Comparison of ENCODE assay signal across 15 cellular contexts in genomic region chr9:104772707-104773106, GRCh38. TPM values are rescaled to one million over a fixed set of nuclear protein-coding genes. Genes with fewer than 3 reads are reported as not detected.
DNase-seq lines count a peak whose midpoint lies in the region; ATAC-seq and TF ChIP-seq lines count a peak whose summit lies in the region.
"Had no signal": no experiment of that assay in that cellular context is flagged by ENCODE, and none has a peak within 500 bp of the region (broad histone marks: within the 10 kb centered on the region; RNA-seq: fewer than 3 reads in every experiment).

No MANE protein-coding gene starts in this region.

- H3K36me3 Mint-ChIP-seq in neural progenitor cell, result no peaks in the 10 kb centered on the region
- H3K36me3 Mint-ChIP-seq in T-helper 2 cell treated with Interferon-gamma antibody and Interleukin-4, amounts not matched to agents 5 μg/mL and 100 μg/mL, for 36 hours (ENCODE audit: low read depth), result no peaks in the 10 kb centered on the region

- H3K4me2 ChIP-seq in neural progenitor cell, result no peak overlapping the region
- H3K4me2 ChIP-seq: SK-N-SH had no signal

- H3K27me3 ChIP-seq in neural progenitor cell (no peaks in the 10 kb centered on the region), dorsolateral prefrontal cortex (no peaks in the 10 kb centered on the region)

- no peaks in the 10 kb centered on the region for H3K27me3 Mint-ChIP-seq in neural progenitor cell (ENCODE audit: insufficient read depth, low read depth)
- peaks cover 10% of the 10 kb centered on the region for H3K27me3 Mint-ChIP-seq in T-helper 2 cell treated with Interferon-gamma antibody and Interleukin-4, amounts not matched to agents 5 μg/mL and 100 μg/mL, for 36 hours (ENCODE audit: low read depth)

- H2AFZ ChIP-seq in neural progenitor cell (replicated peaks), result no peak overlapping the region

- H3K9me3 ChIP-seq in SK-N-MC (ENCODE audit: low read depth, low read length) (no peaks in the 10 kb centered on the region), neural progenitor cell (ENCODE audit: low read depth) (no peaks in the 10 kb centered on the region)
- H3K9me3 ChIP-seq: SK-N-SH had no signal

- no peak overlapping the region for H3K27ac Mint-ChIP-seq in neural progenitor cell
- no peak overlapping the region for H3K27ac Mint-ChIP-seq in T-helper 2 cell treated with Interferon-gamma antibody and Interleukin-4, amounts not matched to agents 5 μg/mL and 100 μg/mL, for 36 hours

- no peaks in the 10 kb centered on the region for H3K79me2 ChIP-seq in neural progenitor cell (ENCODE audit: low read depth)

- TF ChIP-seq CTCF in neural progenitor cell (IDR thresholded peaks at IDR 0.05) (no peak), dorsolateral prefrontal cortex (IDR thresholded peaks at IDR 0.05 in 54 of 56, conservative IDR thresholded peaks at IDR 0.05 in 2 of 56; ENCODE audit: low read depth in 1 of 56, partially characterized antibody in 56 of 56) (no peak)

- no peak for DNase-seq in SK-N-MC (ENCODE audit: low read depth, low spot score)
- DNase-seq in neural progenitor cell (ENCODE audit: low spot score), result no peak
- DNase-seq in T-helper 2 cell treated with Interferon-gamma antibody and Interleukin-4, amounts not matched to agents 5 μg/mL and 100 μg/mL, for 36 hours (ENCODE audit: low spot score), result no peak
- DNase-seq in dorsolateral prefrontal cortex, result no peak
- DNase-seq in NCI-H1092 treated with DMSO at 0.1 percent for 48 hours (lab: John Stamatoyannopoulos, UW), result no peak
- DNase-seq in stimulated activated naive CD4-positive, alpha-beta T cell (lab: John Stamatoyannopoulos, UW), result no peak
- DNase-seq: activated T-cell treated with anti-CD3 and anti-CD28 coated beads, Interleukin-2, amount 50 U/mL, for 4 hours; effector CD4-positive, alpha-beta T cell; NCI-H1436 treated with DMSO at 0.1 percent for 48 hours; SK-N-SH; stimulated activated CD4-positive, alpha-beta T cell treated with anti-CD3 and anti-CD28 coated beads, Interleukin-12 subunit alpha, Interleukin-12 subunit beta, amount 100 ng/mL, for 4 hours; trophoblast cell had no signal

- no peaks in the 10 kb centered on the region for H3F3A ChIP-seq in neural progenitor cell (ENCODE audit: low read depth)

- intact Hi-C loops in dorsolateral prefrontal cortex (cut with DNase I), result no loop called here

- H3K4me1 Mint-ChIP-seq in neural progenitor cell, result no peaks in the 10 kb centered on the region
- no peaks in the 10 kb centered on the region for H3K4me1 Mint-ChIP-seq in T-helper 2 cell treated with Interferon-gamma antibody and Interleukin-4, amounts not matched to agents 5 μg/mL and 100 μg/mL, for 36 hours (ENCODE audit: low read depth)

- no peaks in the 10 kb centered on the region for H3K36me3 ChIP-seq in SK-N-MC (ENCODE audit: insufficient read depth, low read length)
- no peaks in the 10 kb centered on the region for H3K36me3 ChIP-seq in neural progenitor cell

- ATAC-seq in GM19351 (IDR thresholded peaks at IDR 0.05; ENCODE audit: unreplicated experiment), result peak; percentile 18
- peak; percentile 30 for ATAC-seq in HG03095 (IDR thresholded peaks at IDR 0.05; ENCODE audit: unreplicated experiment)
- ATAC-seq: activated T-cell treated with anti-CD3 and anti-CD28 coated beads, Interleukin-2, amount 50 U/mL, for 4 hours; HCT116 had no signal

- no peaks in the 10 kb centered on the region for H3K4me1 ChIP-seq in neural progenitor cell

- peak overlapping the region; percentile 63 for H3K4me3 ChIP-seq in SK-N-MC
- H3K4me3 ChIP-seq in neural progenitor cell, result no peak overlapping the region
- H3K4me3 ChIP-seq in dorsolateral prefrontal cortex, result no peak overlapping the region

- H3K27ac ChIP-seq in SK-N-MC, result peak overlapping the region; percentile 23
- peak overlapping the region; percentile 18 for H3K27ac ChIP-seq in neural progenitor cell
- H3K27ac ChIP-seq in dorsolateral prefrontal cortex, result peak overlapping the region in 2 of 59 donors; percentile 7 to 53

- H3K4me3 Mint-ChIP-seq in neural progenitor cell, result no peak overlapping the region
- no peak overlapping the region for H3K4me3 Mint-ChIP-seq in T-helper 2 cell treated with Interferon-gamma antibody and Interleukin-4, amounts not matched to agents 5 μg/mL and 100 μg/mL, for 36 hours
- H3K4me3 Mint-ChIP-seq: activated T-cell treated with anti-CD3 and anti-CD28 coated beads, Interleukin-2, amount 50 U/mL, for 4 hours had no signal

- H3K9ac ChIP-seq in SK-N-MC (ENCODE audit: insufficient read length), result peak overlapping the region; percentile 14
- H3K9ac ChIP-seq in neural progenitor cell, result no peak overlapping the region
- H3K9ac ChIP-seq: SK-N-SH had no signal

- H3K9me3 Mint-ChIP-seq in neural progenitor cell, result no peaks in the 10 kb centered on the region
- no peaks in the 10 kb centered on the region for H3K9me3 Mint-ChIP-seq in T-helper 2 cell treated with Interferon-gamma antibody and Interleukin-4, amounts not matched to agents 5 μg/mL and 100 μg/mL, for 36 hours
- H3K9me3 Mint-ChIP-seq: activated T-cell treated with anti-CD3 and anti-CD28 coated beads, Interleukin-2, amount 50 U/mL, for 4 hours had no signal

- H4K20me1 ChIP-seq in neural progenitor cell (ENCODE audit: low read depth), result no peaks in the 10 kb centered on the region

RNA-seq across cellular contexts. Expression of gene NIPSNAP3B, which starts 8.8 kb away (rescaled TPM):
- total RNA-seq in neural progenitor cell (ENCODE audit: low replicate concordance), result 1.3 and 2.1 TPM in 2 replicates
- total RNA-seq in dorsolateral prefrontal cortex, result 10 to 100 TPM in 99 of 120 experiments, 1 to 10 TPM in 21; 3.9 to 21.5 (median 13.1) TPM

RNA-seq across cellular contexts. Expression of gene NIPSNAP3A, which starts 25.2 kb away (rescaled TPM):
- total RNA-seq in neural progenitor cell (ENCODE audit: low replicate concordance), result 31.9 and 55.3 TPM in 2 replicates
- 10 to 100 TPM; 13.9 to 29.9 (median 22.9) TPM for total RNA-seq in dorsolateral prefrontal cortex
